Comparison of ENCODE assay signal across 16 cellular contexts in genomic region chr1:19978143-19978542, GRCh38. TPM values are rescaled to one million over a fixed set of nuclear protein-coding genes. Genes with fewer than 3 reads are reported as not detected.
DNase-seq lines count a peak whose midpoint lies in the region; ATAC-seq and TF ChIP-seq lines count a peak whose summit lies in the region.
"Had no signal": no experiment of that assay in that cellular context is flagged by ENCODE, and none has a peak within 500 bp of the region (broad histone marks: within the 10 kb centered on the region; RNA-seq: fewer than 3 reads in every experiment).

No MANE protein-coding gene starts in this region.

- no peak for TF ChIP-seq CTCF in left ventricle myocardium inferior (IDR thresholded peaks at IDR 0.05; ENCODE audit: borderline replicate concordance)
- TF ChIP-seq CTCF in coronary artery (IDR thresholded peaks at IDR 0.05), result no peak
- no peak for TF ChIP-seq CTCF in liver (IDR thresholded peaks at IDR 0.05; ENCODE audit: low read depth, low read length, missing input control)
- no peak for TF ChIP-seq CTCF in psoas muscle (IDR thresholded peaks at IDR 0.05)
- no peak for TF ChIP-seq CTCF in spleen (IDR thresholded peaks at IDR 0.05 in 8 of 11, conservative IDR thresholded peaks at IDR 0.05 in 3 of 11)

- intact Hi-C loops in left ventricle myocardium inferior (cut with micrococcal nuclease) (loop anchor here (10.0 kb wide), 1 partner anchor 117 kb away; no protein-coding TSS in a partner anchor), left ventricle myocardium superior (cut with micrococcal nuclease) (no loop called here), psoas muscle (cut with DNase I) (loop anchor here in 1 of 2 donors (5.0 to 10.0 kb wide), 2 partner anchors 214 to 517 kb away; no protein-coding TSS in a partner anchor), spleen (cut with DNase I; ENCODE audit: low total_unique reads) (loop anchor here (5.0 kb wide), 1 partner anchor 219 kb away; no protein-coding TSS in a partner anchor)

- H3K9me3 ChIP-seq in left ventricle myocardium inferior (replicated peaks) (no peaks in the 10 kb centered on the region), liver (ENCODE audit: control insufficient read depth in 4 of 4, low read length in 3 of 4) (no peaks in the 10 kb centered on the region), psoas muscle (no peaks in the 10 kb centered on the region), spleen (no peaks in the 10 kb centered on the region)
- H3K9me3 ChIP-seq: BLaER1, Caco-2 had no signal

- no peak for TF ChIP-seq RAD21 in liver (IDR thresholded peaks at IDR 0.05)

- WGBS in liver, result 90% methylated on average over 9 of the region's 9 CpGs
- WGBS in psoas muscle, 3 donors, result 84 to 89% (median 86%) methylated on average over 9 of the region's 9 CpGs
- 80 to 93% (median 86%) methylated on average over 9 of the region's 9 CpGs for WGBS in spleen, 5 donors

- H3K4me1 ChIP-seq in left ventricle myocardium inferior, result peaks cover 34% of the 10 kb centered on the region
- H3K4me1 ChIP-seq in liver (ENCODE audit: control insufficient read depth in 4 of 4, insufficient read depth in 4 of 4, low read length in 3 of 4), result peaks cover 3 to 47% (median 30%) of the 10 kb centered on the region in 4 donors
- H3K4me1 ChIP-seq in psoas muscle, result no peaks in the 10 kb centered on the region
- H3K4me1 ChIP-seq in spleen, result peaks cover 0 to 7% (median 0%) of the 10 kb centered on the region in 6 donors

- no peak for DNase-seq in left ventricle myocardium inferior
- DNase-seq in left ventricle myocardium superior, result no peak
- DNase-seq in coronary artery (ENCODE audit: low spot score), result no peak
- DNase-seq in psoas muscle, result no peak
- no peak for DNase-seq in H4 (ENCODE audit: low spot score)
- DNase-seq in spleen, result no peak
- DNase-seq: 8988T; AML-193; Caco-2; CD8-positive, alpha-beta memory T cell; DND-41; GDM1 had no signal

- peak overlapping the region; percentile 37 for H3K4me3 ChIP-seq in left ventricle myocardium inferior
- peak overlapping the region; percentile 42 for H3K4me3 ChIP-seq in coronary artery
- peak overlapping the region; percentile 37 to 63 (median 50) for H3K4me3 ChIP-seq in liver (ENCODE audit: low read depth in 1 of 3, low read length in 3 of 3)
- peak overlapping the region; percentile 28 for H3K4me3 ChIP-seq in psoas muscle
- no peak overlapping the region for H3K4me3 ChIP-seq in spleen
- H3K4me3 ChIP-seq: BLaER1 had no signal

- no peak overlapping the region for H3K27ac ChIP-seq in left ventricle myocardium inferior (replicated peaks)
- H3K27ac ChIP-seq in coronary artery, result peak overlapping the region in 1 of 2 donors; percentile 61
- H3K27ac ChIP-seq in liver (ENCODE audit: low read depth in 1 of 2, low read length in 2 of 2), result peak overlapping the region; percentile 32 to 49
- no peak overlapping the region for H3K27ac ChIP-seq in psoas muscle
- H3K27ac ChIP-seq in spleen, result no peak overlapping the region
- H3K27ac ChIP-seq: BLaER1 had no signal

- H3K9ac ChIP-seq in liver (ENCODE audit: low read depth in 1 of 2, low read length in 2 of 2), result no peak overlapping the region
- H3K9ac ChIP-seq: BLaER1 had no signal

- ATAC-seq in left ventricle myocardium superior (no peak), psoas muscle (no peak), GM18867 (IDR thresholded peaks at IDR 0.05; ENCODE audit: unreplicated experiment) (no peak)
- ATAC-seq: HCT116 had no signal

- no peak for TF ChIP-seq POLR2A in spleen (IDR thresholded peaks at IDR 0.05)

- H3K27me3 ChIP-seq in left ventricle myocardium inferior (ENCODE audit: low read depth) (peaks cover 31% of the 10 kb centered on the region), liver (ENCODE audit: control insufficient read depth in 4 of 4, insufficient read depth in 4 of 4, low read length in 3 of 4) (no peaks in the 10 kb centered on the region), psoas muscle (ENCODE audit: insufficient read depth in 3 of 3, low read length in 2 of 3) (peaks cover 0 to 21% (median 0%) of the 10 kb centered on the region in 3 donors), spleen (replicated peaks in 1 of 7) (peaks cover 0 to 18% (median 0%) of the 10 kb centered on the region in 7 donors)
- H3K27me3 ChIP-seq: BLaER1 had no signal

- H3K36me3 ChIP-seq in left ventricle myocardium inferior (no peaks in the 10 kb centered on the region), liver (ENCODE audit: control insufficient read depth in 4 of 4, insufficient read depth in 3 of 4, low read depth in 1 of 4, low read length in 3 of 4) (no peaks in the 10 kb centered on the region), psoas muscle (ENCODE audit: insufficient read depth in 1 of 2, low read depth in 1 of 2) (no peaks in the 10 kb centered on the region), spleen (no peaks in the 10 kb centered on the region)
- H3K36me3 ChIP-seq: BLaER1 had no signal

TF ChIP-seq in liver, 16 proteins besides CTCF, POLR2A, EP300 and RAD21:
- TF ChIP-seq, protein P1, sequence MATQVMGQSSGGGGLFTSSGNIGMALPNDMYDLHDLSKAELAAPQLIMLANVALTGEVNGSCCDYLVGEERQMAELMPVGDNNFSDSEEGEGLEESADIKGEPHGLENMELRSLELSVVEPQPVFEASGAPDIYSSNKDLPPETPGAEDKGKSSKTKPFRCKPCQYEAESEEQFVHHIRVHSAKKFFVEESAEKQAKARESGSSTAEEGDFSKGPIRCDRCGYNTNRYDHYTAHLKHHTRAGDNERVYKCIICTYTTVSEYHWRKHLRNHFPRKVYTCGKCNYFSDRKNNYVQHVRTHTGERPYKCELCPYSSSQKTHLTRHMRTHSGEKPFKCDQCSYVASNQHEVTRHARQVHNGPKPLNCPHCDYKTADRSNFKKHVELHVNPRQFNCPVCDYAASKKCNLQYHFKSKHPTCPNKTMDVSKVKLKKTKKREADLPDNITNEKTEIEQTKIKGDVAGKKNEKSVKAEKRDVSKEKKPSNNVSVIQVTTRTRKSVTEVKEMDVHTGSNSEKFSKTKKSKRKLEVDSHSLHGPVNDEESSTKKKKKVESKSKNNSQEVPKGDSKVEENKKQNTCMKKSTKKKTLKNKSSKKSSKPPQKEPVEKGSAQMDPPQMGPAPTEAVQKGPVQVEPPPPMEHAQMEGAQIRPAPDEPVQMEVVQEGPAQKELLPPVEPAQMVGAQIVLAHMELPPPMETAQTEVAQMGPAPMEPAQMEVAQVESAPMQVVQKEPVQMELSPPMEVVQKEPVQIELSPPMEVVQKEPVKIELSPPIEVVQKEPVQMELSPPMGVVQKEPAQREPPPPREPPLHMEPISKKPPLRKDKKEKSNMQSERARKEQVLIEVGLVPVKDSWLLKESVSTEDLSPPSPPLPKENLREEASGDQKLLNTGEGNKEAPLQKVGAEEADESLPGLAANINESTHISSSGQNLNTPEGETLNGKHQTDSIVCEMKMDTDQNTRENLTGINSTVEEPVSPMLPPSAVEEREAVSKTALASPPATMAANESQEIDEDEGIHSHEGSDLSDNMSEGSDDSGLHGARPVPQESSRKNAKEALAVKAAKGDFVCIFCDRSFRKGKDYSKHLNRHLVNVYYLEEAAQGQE (IDR thresholded peaks at IDR 0.05), result no peak
- TF ChIP-seq, protein P2, sequence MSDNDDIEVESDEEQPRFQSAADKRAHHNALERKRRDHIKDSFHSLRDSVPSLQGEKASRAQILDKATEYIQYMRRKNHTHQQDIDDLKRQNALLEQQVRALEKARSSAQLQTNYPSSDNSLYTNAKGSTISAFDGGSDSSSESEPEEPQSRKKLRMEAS (IDR thresholded peaks at IDR 0.05), result no peak
- no peak for TF ChIP-seq RXRA (IDR thresholded peaks at IDR 0.05)
- TF ChIP-seq YY1 (IDR thresholded peaks at IDR 0.05), result no peak
- no peak for TF ChIP-seq SP1 (IDR thresholded peaks at IDR 0.05)
- no peak for TF ChIP-seq FOXA2 (IDR thresholded peaks at IDR 0.05)
TF ChIP-seq in liver: peak in this region for 0.

RNA-seq across cellular contexts. Expression of gene PLA2G2A, which starts 1.3 kb away (rescaled TPM):
- total RNA-seq in left ventricle myocardium inferior (69.0 TPM), left ventricle myocardium superior (82.2 TPM), liver (100 to 1,000 TPM in 1 of 2 donors, not detected in 1; 441 TPM), psoas muscle (10 to 100 TPM in 3 of 4 donors, 1 to 10 TPM in 1; 9.6 to 77.2 (median 22.7) TPM), spleen (1 to 10 TPM in 2 of 7 donors, not detected in 5; 1.6 to 1.9 TPM)
- polyA plus RNA-seq in liver (1,000 to 10,000 TPM; 1,565 to 1,724 TPM), psoas muscle (100 to 1,000 TPM; 139 to 152 (median 139) TPM), spleen (10 to 100 TPM in 1 of 3 donors, 1 to 10 TPM in 1, under 1 TPM in 1; 0.26 to 17.8 (median 4.3) TPM)
- total RNA-seq in H4 (2014; rRNA removed; shearing (Covaris generic)), result not detected in 2 replicates
- total RNA-seq: CD8-positive, alpha-beta memory T cell had no signal
- polyA plus RNA-seq: CD8-positive, alpha-beta memory T cell had no signal

RNA-seq across cellular contexts. Expression of gene PLA2G2E, which starts 54.7 kb away (rescaled TPM):
- total RNA-seq in left ventricle myocardium inferior, result not detected
- total RNA-seq in left ventricle myocardium superior, result not detected
- total RNA-seq in liver, result not detected
- not detected for polyA plus RNA-seq in liver
- total RNA-seq in psoas muscle, result not detected
- polyA plus RNA-seq in psoas muscle, result not detected
- total RNA-seq in H4 (2014; rRNA removed; shearing (Covaris generic)), result not detected in 2 replicates
- total RNA-seq in spleen, result not detected
- polyA plus RNA-seq in spleen, result not detected
- total RNA-seq: CD8-positive, alpha-beta memory T cell had no signal
- polyA plus RNA-seq: CD8-positive, alpha-beta memory T cell had no signal

Comparison
In these comparisons a context has a peak if more than half of its experiments do, and no peak if none do; other contexts are left out.
1. H3K27ac ChIP-seq: peak in liver (2 of 2); none in left ventricle myocardium inferior (single experiment), psoas muscle (single experiment) and spleen (0 of 8).
2. H3K4me3 ChIP-seq: peak in left ventricle myocardium inferior (single experiment), coronary artery (single experiment), liver (3 of 3) and psoas muscle (single experiment); none in spleen (0 of 8).